34 cellular contexts compared by ENCODE assay signal in genomic region chr1:50893466-50893865, GRCh38.
"Had no signal": no experiment of that assay in that cellular context is flagged by ENCODE, and none has a peak within 500 bp of the region (broad histone marks: within the 10 kb centered on the region; RNA-seq: fewer than 3 reads in every experiment).

No MANE protein-coding gene starts in this region.

- ATAC-seq: activated CD4-positive, alpha-beta T cell treated with anti-CD3 and anti-CD28 coated beads for 36 hours; activated CD4-positive, CD25-positive, alpha-beta regulatory T cell treated with anti-CD3 and anti-CD28 coated beads, Interleukin-2, amount 50 U/mL, for 24 hours; activated naive CD8-positive, alpha-beta T cell treated with anti-CD3 and anti-CD28 coated beads, Interleukin-2, amount 50 U/mL, for 24 hours; activated T-cell treated with anti-CD3 and anti-CD28 coated beads, Interleukin-2, amount 50 U/mL, for 4 hours; PC-3 had no signal

- H3K4me3 Mint-ChIP-seq: activated CD4-positive, alpha-beta memory T cell treated with anti-CD3 and anti-CD28 coated beads for 36 hours; activated CD4-positive, alpha-beta T cell treated with anti-CD3 and anti-CD28 coated beads for 36 hours; activated CD4-positive, alpha-beta T cell treated with anti-CD3 and anti-CD28 coated beads, Interleukin-2, amount 10 ng/mL, durations not matched to agents 7 days and 5 days; activated naive CD4-positive, alpha-beta T cell treated with anti-CD3 and anti-CD28 coated beads, Interleukin-2, amount 10 ng/mL, durations not matched to agents 7 days and 5 days; activated naive CD8-positive, alpha-beta T cell; activated naive CD8-positive, alpha-beta T cell treated with anti-CD3 and anti-CD28 coated beads, Interleukin-2, amount 50 U/mL, for 24 hours; activated T-cell treated with anti-CD3 and anti-CD28 coated beads, Interleukin-2, amount 50 U/mL, for 4 hours; activated T-helper 1 cell treated with anti-CD3 and anti-CD28 coated beads, Interleukin-12 subunit alpha, Interleukin-12 subunit beta, Interleukin-2, Interleukin-4 antibody, amounts not matched to agents 30 ng/mL and 10 ng/mL and 1 ng/mL, durations not matched to agents 14 hours and 24 hours and 36 hours; T-helper 1 cell treated with Interleukin-12 subunit alpha and Interleukin-12 subunit beta and Interleukin-4 antibody, amounts not matched to agents 30 μg/mL and 1 μg/mL, for 36 hours; T-helper 2 cell treated with Interferon-gamma antibody and Interleukin-4, amounts not matched to agents 5 μg/mL and 100 μg/mL, for 36 hours had no signal

- H3K9me3 ChIP-seq: Peyer's patch, SK-N-SH had no signal

- H3K4me1 ChIP-seq: Peyer's patch, SJSA1 had no signal

- DNase-seq: activated CD4-positive, alpha-beta memory T cell treated with anti-CD3 and anti-CD28 coated beads for 36 hours; activated CD4-positive, alpha-beta T cell treated with anti-CD3 and anti-CD28 coated beads for 36 hours; activated CD4-positive, alpha-beta T cell treated with anti-CD3 and anti-CD28 coated beads, Interleukin-2, amount 10 ng/mL, durations not matched to agents 7 days and 5 days; activated CD8-positive, alpha-beta memory T cell treated with anti-CD3 and anti-CD28 coated beads, Interleukin-2, amount 50 U/mL, for 4 hours; activated gamma-delta T cell treated with Interleukin-2 at 50 U/mL for 16 hours; activated naive CD4-positive, alpha-beta T cell treated with anti-CD3 and anti-CD28 coated beads, Interleukin-2, amount 10 ng/mL, durations not matched to agents 7 days and 5 days; activated naive CD8-positive, alpha-beta T cell treated with anti-CD3 and anti-CD28 coated beads, Interleukin-2, amount 50 U/mL, for 24 hours; activated T-cell treated with anti-CD3 and anti-CD28 coated beads for 4 hours; activated T-cell treated with anti-CD3 and anti-CD28 coated beads, Interleukin-2, amount 50 U/mL, for 4 hours; anterior cingulate cortex; brain microvascular endothelial cell; Karpas-422; KBM-7; MM.1S; MV-4-11; NCI-H1092; NCI-H1436 treated with DMSO at 0.1 percent for 48 hours; NCI-H1694 treated with DMSO at 0.1 percent for 48 hours; NCI-H2029; NCI-H345; NCI-H524 treated with DMSO at 0.1 percent for 48 hours; PC-3; Peyer's patch; RPMI8226; SHP77 treated with DMSO at 0.1 percent for 48 hours; SK-N-SH had no signal

- H3K9ac ChIP-seq: SK-N-SH had no signal

- H3K4me3 ChIP-seq: cardiac muscle cell, Peyer's patch, SJSA1 had no signal

- FAIRE-seq: TTC549 had no signal

- H3K27ac ChIP-seq: brain microvascular endothelial cell, cardiac muscle cell, Peyer's patch, SJSA1 had no signal

- H3K9me3 Mint-ChIP-seq: activated CD4-positive, alpha-beta memory T cell treated with anti-CD3 and anti-CD28 coated beads for 36 hours; activated T-cell treated with anti-CD3 and anti-CD28 coated beads, Interleukin-2, amount 50 U/mL, for 4 hours had no signal

- H3K4me2 ChIP-seq: SK-N-SH had no signal

- H3K27ac Mint-ChIP-seq: activated CD4-positive, alpha-beta memory T cell treated with anti-CD3 and anti-CD28 coated beads for 36 hours; activated CD4-positive, alpha-beta T cell treated with anti-CD3 and anti-CD28 coated beads for 36 hours; activated CD4-positive, alpha-beta T cell treated with anti-CD3 and anti-CD28 coated beads, Interleukin-2, amount 10 ng/mL, durations not matched to agents 7 days and 5 days; activated naive CD4-positive, alpha-beta T cell treated with anti-CD3 and anti-CD28 coated beads, Interleukin-2, amount 10 ng/mL, durations not matched to agents 7 days and 5 days; activated naive CD8-positive, alpha-beta T cell; activated naive CD8-positive, alpha-beta T cell treated with anti-CD3 and anti-CD28 coated beads, Interleukin-2, amount 50 U/mL, for 24 hours; activated T-helper 1 cell treated with anti-CD3 and anti-CD28 coated beads, Interleukin-12 subunit alpha, Interleukin-12 subunit beta, Interleukin-2, Interleukin-4 antibody, amounts not matched to agents 30 ng/mL and 10 ng/mL and 1 ng/mL, durations not matched to agents 14 hours and 24 hours and 36 hours; T-helper 1 cell treated with Interleukin-12 subunit alpha and Interleukin-12 subunit beta and Interleukin-4 antibody, amounts not matched to agents 30 μg/mL and 1 μg/mL, for 36 hours; T-helper 2 cell treated with Interferon-gamma antibody and Interleukin-4, amounts not matched to agents 5 μg/mL and 100 μg/mL, for 36 hours had no signal

- H3K36me3 ChIP-seq: brain microvascular endothelial cell, cardiac muscle cell, Peyer's patch had no signal

- H3K27me3 Mint-ChIP-seq: activated CD4-positive, alpha-beta memory T cell treated with anti-CD3 and anti-CD28 coated beads for 36 hours; activated CD4-positive, alpha-beta T cell treated with anti-CD3 and anti-CD28 coated beads for 36 hours; activated CD4-positive, alpha-beta T cell treated with anti-CD3 and anti-CD28 coated beads, Interleukin-2, amount 10 ng/mL, durations not matched to agents 7 days and 5 days; activated naive CD4-positive, alpha-beta T cell treated with anti-CD3 and anti-CD28 coated beads, Interleukin-2, amount 10 ng/mL, durations not matched to agents 7 days and 5 days; activated naive CD8-positive, alpha-beta T cell; activated naive CD8-positive, alpha-beta T cell treated with anti-CD3 and anti-CD28 coated beads, Interleukin-2, amount 50 U/mL, for 24 hours had no signal

- H3K27me3 ChIP-seq: brain microvascular endothelial cell, cardiac muscle cell, Peyer's patch, SJSA1 had no signal

- H3K4me1 Mint-ChIP-seq: activated CD4-positive, alpha-beta T cell treated with anti-CD3 and anti-CD28 coated beads, Interleukin-2, amount 10 ng/mL, durations not matched to agents 7 days and 5 days; activated naive CD4-positive, alpha-beta T cell treated with anti-CD3 and anti-CD28 coated beads, Interleukin-2, amount 10 ng/mL, durations not matched to agents 7 days and 5 days had no signal
